Comparison of ENCODE assay signal across 8 cellular contexts in genomic region chrX:108439434-108439883, GRCh38. TPM values are rescaled to one million over a fixed set of nuclear protein-coding genes. Genes with fewer than 3 reads are reported as not detected.
DNase-seq lines count a peak whose midpoint lies in the region; ATAC-seq and TF ChIP-seq lines count a peak whose summit lies in the region.

COL4A5 (plus strand) TSS chrX:108439838; CDS start chrX:108440126, 288 bp downstream.

- no peak within 1 kb of the TSS for H2BK15ac ChIP-seq in mesendoderm (replicated peaks; ENCODE audit: low read depth)

- TF ChIP-seq EP300 in SK-N-SH (IDR thresholded peaks at IDR 0.05; ENCODE audit: borderline replicate concordance in 1 of 2, low read depth in 1 of 2, low read length in 1 of 2) (no peak), upper lobe of left lung (IDR thresholded peaks at IDR 0.05) (no peak)

- no peaks in the 10 kb centered on the region for H3K79me1 ChIP-seq in mesendoderm (ENCODE audit: low read length)

- POLR2A ChIA-PET in SK-N-SH (lab: Yijun Ruan, JAX), result no interaction called here

- ATAC-seq in upper lobe of left lung (ENCODE audit: low FRiP score in 2 of 2) (peak; percentile 64 to 82), HG03457 (IDR thresholded peaks at IDR 0.05; ENCODE audit: unreplicated experiment) (no peak), GM18498 (IDR thresholded peaks at IDR 0.05; ENCODE audit: unreplicated experiment) (no peak)

- H3K27ac ChIP-seq in HUES48 (ENCODE audit: low read depth, low read length) (peak within 1 kb of the TSS; percentile 89), SK-N-SH (ENCODE audit: low read depth in 2 of 2, low read length in 1 of 2) (no peak within 1 kb of the TSS), mesendoderm (ENCODE audit: low read depth, low read length) (peak within 1 kb of the TSS; percentile 81), upper lobe of left lung (peak within 1 kb of the TSS in 3 of 4 donors; percentile 30 to 59 (median 39))

- H4K5ac ChIP-seq in mesendoderm (ENCODE audit: low read length), result no peak within 1 kb of the TSS

- no peaks in the 10 kb centered on the region for H3K9me2 ChIP-seq in SK-N-SH

- peak within 1 kb of the TSS; percentile 96 for H3K56ac ChIP-seq in mesendoderm (ENCODE audit: low read length)

- H2AFZ ChIP-seq in SK-N-SH (ENCODE audit: low read depth), result peak within 1 kb of the TSS; percentile 72

- H3K79me2 ChIP-seq in SK-N-SH (ENCODE audit: insufficient read depth) (no peaks in the 10 kb centered on the region), mesendoderm (ENCODE audit: control insufficient read depth, insufficient read depth, low read length) (peaks cover 7% of the 10 kb centered on the region)

- DNase-seq in Ammon's horn (ENCODE audit: low spot score) (peak; percentile 23), SK-N-SH (no peak), erythroblast (lab: John Stamatoyannopoulos, UW) (peak; percentile 84 to 90), mesendoderm (peak; percentile 95), upper lobe of left lung (peak in 1 of 2 donors; percentile 39)

- TF ChIP-seq CTCF in SK-N-SH (IDR thresholded peaks at IDR 0.05) (no peak), upper lobe of left lung (IDR thresholded peaks at IDR 0.05) (no peak)

- 6% methylated on average over 12 of the region's 12 CpGs for WGBS in SK-N-SH (ENCODE audit: low lambda C conversion rate)
- WGBS in mesendoderm (ENCODE audit: extremely low coverage, insufficient coverage, low lambda C conversion rate), result no CpG with 5 or more reads among the region's 12 CpGs
- WGBS in upper lobe of left lung, 2 donors, result 3 to 18% methylated on average over 11 to 12 of the region's 12 CpGs

- H3K4me3 ChIP-seq in HUES48 (ENCODE audit: low read depth, low read length) (peak within 1 kb of the TSS; percentile 82), SK-N-SH (ENCODE audit: low read depth in 2 of 2, low read length in 1 of 2) (peak within 1 kb of the TSS; percentile 35 to 49; a peak in 3 of 4 replicates), mesendoderm (ENCODE audit: low read length) (peak within 1 kb of the TSS; percentile 77), upper lobe of left lung (peak within 1 kb of the TSS; percentile 13 to 53 (median 45))

- H4K20me1 ChIP-seq in SK-N-SH (ENCODE audit: insufficient read depth), result no peaks in the 10 kb centered on the region

- H4K8ac ChIP-seq in mesendoderm (ENCODE audit: low read depth, low read length), result no peak within 1 kb of the TSS

- H3K9me3 ChIP-seq in HUES48 (ENCODE audit: control insufficient read depth, insufficient read depth, low read length) (no peaks in the 10 kb centered on the region; the same call in 1 of the 2 replicates), SK-N-SH (no peaks in the 10 kb centered on the region), upper lobe of left lung (no peaks in the 10 kb centered on the region)

- H2AK5ac ChIP-seq in mesendoderm (ENCODE audit: low read length), result no peak within 1 kb of the TSS

- TF ChIP-seq POLR2A in erythroblast (IDR thresholded peaks at IDR 0.05; ENCODE audit: low read length) (no peak), upper lobe of left lung (IDR thresholded peaks at IDR 0.05) (peak in 1 of 4 donors; percentile 20)

- no peak within 1 kb of the TSS for H2BK5ac ChIP-seq in mesendoderm (ENCODE audit: low read length)

- no peaks in the 10 kb centered on the region for H3F3A ChIP-seq in SK-N-SH (replicated peaks; ENCODE audit: insufficient read depth)

- H3K23ac ChIP-seq in mesendoderm (ENCODE audit: low read length), result no peak within 1 kb of the TSS

- H3K27me3 ChIP-seq in HUES48 (ENCODE audit: control insufficient read depth, insufficient read depth, low read length) (peaks cover 21% of the 10 kb centered on the region), SK-N-SH (ENCODE audit: insufficient read depth) (peaks cover 41% of the 10 kb centered on the region; the same call in 1 of the 2 replicates), mesendoderm (ENCODE audit: insufficient read depth, low read length, poor library complexity) (no peaks in the 10 kb centered on the region), upper lobe of left lung (no peaks in the 10 kb centered on the region)

- H3K4ac ChIP-seq in mesendoderm (ENCODE audit: low read depth, low read length), result peak within 1 kb of the TSS; percentile 91

- peak within 1 kb of the TSS; percentile 51 for H2BK120ac ChIP-seq in mesendoderm (ENCODE audit: low read depth, low read length)

- peak within 1 kb of the TSS; percentile 90 for H3K18ac ChIP-seq in mesendoderm (ENCODE audit: low read length)

- CTCF ChIA-PET in SK-N-SH (lab: Yijun Ruan, JAX), result interaction anchor here (0.8 kb wide), 1 partner anchor 14 kb away, joined by 3 read pairs; no protein-coding TSS in a partner anchor

- H3K4me1 ChIP-seq in HUES48 (ENCODE audit: control insufficient read depth, insufficient read depth, low read length) (peaks cover 38% of the 10 kb centered on the region), SK-N-SH (ENCODE audit: control insufficient read depth in 1 of 2, insufficient read depth in 2 of 2, low read depth in 1 of 2, low read length in 1 of 2) (no peaks in the 10 kb centered on the region), mesendoderm (ENCODE audit: control insufficient read depth, low read depth, low read length) (no peaks in the 10 kb centered on the region), upper lobe of left lung (no peaks in the 10 kb centered on the region)

- TF ChIP-seq RAD21 in SK-N-SH (IDR thresholded peaks at IDR 0.05; ENCODE audit: low read length), result no peak

- H3K4me2 ChIP-seq in SK-N-SH (peak within 1 kb of the TSS; percentile 64), mesendoderm (ENCODE audit: low read length) (peak within 1 kb of the TSS; percentile 58)

- peaks cover under 1% of the 10 kb centered on the region; the same call in 1 of the 2 replicates for H3K36me3 ChIP-seq in HUES48 (ENCODE audit: control insufficient read depth, insufficient read depth, low read length)
- H3K36me3 ChIP-seq in SK-N-SH (replicated peaks in 1 of 2; ENCODE audit: control insufficient read depth in 1 of 2, insufficient read depth in 2 of 2, low read length in 1 of 2), result no peaks in the 10 kb centered on the region
- H3K36me3 ChIP-seq in mesendoderm (ENCODE audit: control insufficient read depth, insufficient read depth, low read length), result no peaks in the 10 kb centered on the region
- H3K36me3 ChIP-seq in upper lobe of left lung, result no peaks in the 10 kb centered on the region

- H3K9ac ChIP-seq in HUES48 (ENCODE audit: low read depth, low read length) (peak within 1 kb of the TSS; percentile 77), SK-N-SH (no peak within 1 kb of the TSS), mesendoderm (ENCODE audit: low read length) (peak within 1 kb of the TSS; percentile 81)

TF ChIP-seq in SK-N-SH, 30 proteins besides CTCF, POLR2A, EP300 and RAD21:
- TF ChIP-seq YY1 (IDR thresholded peaks at IDR 0.05; ENCODE audit: low read depth) (no peak), RCOR1 (IDR thresholded peaks at IDR 0.05; ENCODE audit: low read length) (no peak), MXI1 (IDR thresholded peaks at IDR 0.05; ENCODE audit: low read depth, low read length) (no peak), RFX5 (IDR thresholded peaks at IDR 0.05; ENCODE audit: low read length) (no peak), SMC3 (IDR thresholded peaks at IDR 0.05; ENCODE audit: low read depth, low read length) (no peak), PBX3 (IDR thresholded peaks at IDR 0.05) (no peak), GATA2 (CRISPR knock-in tag; IDR thresholded peaks at IDR 0.05) (no peak)
- TF ChIP-seq, protein P1, sequence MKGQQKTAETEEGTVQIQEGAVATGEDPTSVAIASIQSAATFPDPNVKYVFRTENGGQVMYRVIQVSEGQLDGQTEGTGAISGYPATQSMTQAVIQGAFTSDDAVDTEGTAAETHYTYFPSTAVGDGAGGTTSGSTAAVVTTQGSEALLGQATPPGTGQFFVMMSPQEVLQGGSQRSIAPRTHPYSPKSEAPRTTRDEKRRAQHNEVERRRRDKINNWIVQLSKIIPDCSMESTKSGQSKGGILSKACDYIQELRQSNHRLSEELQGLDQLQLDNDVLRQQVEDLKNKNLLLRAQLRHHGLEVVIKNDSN (IDR thresholded peaks at IDR 0.05; ENCODE audit: borderline replicate concordance, low read depth), result no peak

RNA-seq across cellular contexts. Expression of gene COL4A5, which starts in this region (rescaled TPM):
- polyA plus RNA-seq in SK-N-SH (2012; rRNA removed), result 0.02 and 0.11 TPM in 2 replicates
- 0.08 and 0.09 TPM in 2 replicates for polyA plus RNA-seq in SK-N-SH (2012; cell fraction: cytosol; rRNA removed)
- polyA plus RNA-seq in SK-N-SH (2012; cell fraction: nucleus; rRNA removed), result 0.14 and 0.50 TPM in 2 replicates
- polyA plus RNA-seq in mesendoderm (2013, experiment 1 of 2), result 7.2 TPM
- polyA plus RNA-seq in mesendoderm (2013, experiment 2 of 2), result 7.3 TPM
- 10 to 100 TPM; 13.8 to 96.4 (median 37.1) TPM for total RNA-seq in upper lobe of left lung

Comparison
In these comparisons a context has a peak if more than half of its experiments do, and no peak if none do; other contexts are left out.
1. H3K27ac ChIP-seq: peak in HUES48 (single experiment), mesendoderm (single experiment) and upper lobe of left lung (3 of 4); none in SK-N-SH (0 of 2).
2. ATAC-seq: peak in upper lobe of left lung (2 of 2); none in HG03457 (single experiment) and GM18498 (single experiment).
3. Peak in every context shown above with its lines, with median percentiles within 50 percentile points of each other: H3K4me3 ChIP-seq.